Comparison of ENCODE assay signal across 9 cellular contexts in the genomic region with DNA sequence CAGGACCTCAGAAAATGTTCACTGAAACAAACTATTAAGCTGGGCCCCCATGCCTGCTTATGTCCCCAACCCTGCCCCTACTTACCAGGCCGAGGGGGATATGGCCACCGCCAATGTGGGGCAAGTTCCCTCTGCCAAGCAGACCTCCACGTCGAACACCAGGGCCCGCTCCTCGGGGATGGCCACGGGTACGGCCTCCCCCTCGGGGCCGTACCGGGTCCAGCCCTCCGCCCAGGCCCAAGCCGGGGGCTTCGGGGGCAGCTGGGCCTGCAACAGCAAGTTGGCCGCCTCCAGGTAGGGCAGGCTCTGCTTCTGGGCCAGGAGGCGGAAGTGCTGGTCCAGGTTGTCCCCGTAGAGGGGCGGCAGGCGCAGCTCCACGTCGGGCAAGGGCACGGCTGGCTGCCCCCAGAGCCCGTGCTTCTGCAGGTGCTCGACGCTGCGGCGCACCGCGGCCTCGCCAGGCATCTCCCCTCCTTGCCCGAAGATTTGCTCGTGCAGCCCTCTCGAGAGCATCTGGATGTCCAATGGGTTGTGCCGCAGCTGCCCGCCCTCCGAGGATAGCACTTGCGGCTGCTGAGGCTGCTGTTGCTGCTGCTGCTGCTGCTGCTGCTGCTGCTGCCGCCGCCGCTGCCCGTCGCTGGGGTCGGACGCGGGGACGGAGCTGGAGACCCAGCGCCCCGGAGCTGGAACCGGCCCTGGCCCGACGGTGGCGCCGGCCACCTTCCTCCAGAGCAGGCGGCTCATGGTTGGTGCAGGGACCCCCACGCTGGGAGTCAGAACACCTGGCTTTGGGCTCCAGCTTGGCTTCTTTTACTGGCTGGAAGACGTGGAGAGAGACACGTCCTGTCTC. TPM values are rescaled to one million over a fixed set of nuclear protein-coding genes. Genes with fewer than 3 reads are reported as not detected.
A peak's percentile ranks its signal among the peaks of the same experiment; 100 is the strongest.
DNase-seq lines count a peak whose midpoint lies in the region; ATAC-seq and TF ChIP-seq lines count a peak whose summit lies in the region.
"Had no signal": no experiment of that assay in that cellular context is flagged by ENCODE, and none has a peak within 500 bp of the region (broad histone marks: within the 10 kb centered on the region; RNA-seq: fewer than 3 reads in every experiment).

No MANE protein-coding gene starts in this region.

- ATAC-seq in heart right ventricle (no peak), Right ventricle myocardium superior (ENCODE audit: poor library complexity) (no peak), HG03108 (IDR thresholded peaks at IDR 0.05; ENCODE audit: unreplicated experiment) (no peak)

- TF ChIP-seq CTCF in heart right ventricle (IDR thresholded peaks at IDR 0.05), result no peak
- TF ChIP-seq CTCF in brain microvascular endothelial cell (IDR thresholded peaks at IDR 0.05; ENCODE audit: low read depth, low read length, missing control alignments), result no peak
- no peak for TF ChIP-seq CTCF in mesothelial cell of epicardium (IDR thresholded peaks at IDR 0.05; ENCODE audit: unreplicated experiment)
- TF ChIP-seq CTCF in vagina (IDR thresholded peaks at IDR 0.05), result no peak

- no peaks in the 10 kb centered on the region for H3K9me3 Mint-ChIP-seq in mesothelial cell of epicardium

- H3K27me3 Mint-ChIP-seq in mesothelial cell of epicardium (ENCODE audit: low read depth), result peaks cover 15% of the 10 kb centered on the region

- H3K27ac Mint-ChIP-seq in mesothelial cell of epicardium, result no peak overlapping the region

- DNase-seq in heart right ventricle, result no peak
- no peak for DNase-seq in Right ventricle myocardium superior
- DNase-seq in brain microvascular endothelial cell, result no peak
- DNase-seq in mesothelial cell of epicardium (ENCODE audit: low spot score in 2 of 2, unreplicated experiment in 2 of 2), result no peak
- DNase-seq in vagina (ENCODE audit: extremely low spot score in 2 of 2), result no peak
- no peak for DNase-seq in mesenteric fat pad (ENCODE audit: low spot score)
- no peak for DNase-seq in posterior cingulate gyrus
- DNase-seq: NCI-H226 had no signal

- H3K27ac ChIP-seq in heart right ventricle (peak overlapping the region in 4 of 10 donors; percentile 92 to 98 (median 94)), brain microvascular endothelial cell (no peak overlapping the region), vagina (peak overlapping the region; percentile 86)

- H3K4me1 ChIP-seq in heart right ventricle (peaks cover 27 to 72% (median 63%) of the 10 kb centered on the region in 9 donors), vagina (peaks cover 56% of the 10 kb centered on the region)

- H3K27me3 ChIP-seq in heart right ventricle (no peaks in the 10 kb centered on the region), brain microvascular endothelial cell (replicated peaks) (no peaks in the 10 kb centered on the region), vagina (no peaks in the 10 kb centered on the region)

- H3K4me1 Mint-ChIP-seq in mesothelial cell of epicardium, result peaks cover 29% of the 10 kb centered on the region

- in situ Hi-C loops in brain microvascular endothelial cell (cut with HindIII; ENCODE audit: low pct_ligation_motif_present, low sequenced_read_pairs), result no loop called here

- no peak for TF ChIP-seq POLR2A in vagina (IDR thresholded peaks at IDR 0.05)

- H3K9me3 ChIP-seq in heart right ventricle (no peaks in the 10 kb centered on the region), vagina (no peaks in the 10 kb centered on the region)

- peaks cover 14% of the 10 kb centered on the region for H3K36me3 Mint-ChIP-seq in mesothelial cell of epicardium

- WGBS in heart right ventricle, 2 donors, result 89 to 90% methylated on average over 57 of the region's 57 CpGs

- intact Hi-C loops in heart right ventricle (cut with DNase I), result no loop called here
- intact Hi-C loops in Right ventricle myocardium superior (cut with DNase I), result loop anchor here (5.0 kb wide), 1 partner anchor 246 kb away; the partner anchor contains the start of gene ABHD2
- intact Hi-C loops in vagina (cut with DNase I), result no loop called here
- intact Hi-C loops in posterior cingulate gyrus (cut with DNase I), result no loop called here

- H3K4me3 ChIP-seq in heart right ventricle (peak overlapping the region; percentile 58 to 99 (median 82)), brain microvascular endothelial cell (ENCODE audit: low read depth, low read length) (peak overlapping the region; percentile 74), vagina (peak overlapping the region; percentile 66 to 90)

- H3K4me3 Mint-ChIP-seq in mesothelial cell of epicardium, result peak overlapping the region; percentile 66

- H3K36me3 ChIP-seq in heart right ventricle (peaks cover 10 to 54% (median 43%) of the 10 kb centered on the region in 9 donors), brain microvascular endothelial cell (replicated peaks) (peaks cover 52% of the 10 kb centered on the region), vagina (peaks cover 10 to 51% of the 10 kb centered on the region in 2 donors)

RNA-seq across cellular contexts. Expression of gene POLG, which starts 1.4 kb away (rescaled TPM):
- 10 to 100 TPM; 31.1 to 52.5 (median 34.0) TPM for total RNA-seq in heart right ventricle
- polyA plus RNA-seq in heart right ventricle, result 10 to 100 TPM; 33.9 to 45.1 TPM
- total RNA-seq in Right ventricle myocardium superior, result 36.9 TPM
- total RNA-seq in mesothelial cell of epicardium, result 62.6 to 71.6 TPM (median 68.2 TPM) in 3 replicates
- 50.3 TPM for total RNA-seq in vagina
- total RNA-seq in mesenteric fat pad, result 67.1 TPM
